Comparison of ENCODE assay signal across 24 cellular contexts in the genomic region with DNA sequence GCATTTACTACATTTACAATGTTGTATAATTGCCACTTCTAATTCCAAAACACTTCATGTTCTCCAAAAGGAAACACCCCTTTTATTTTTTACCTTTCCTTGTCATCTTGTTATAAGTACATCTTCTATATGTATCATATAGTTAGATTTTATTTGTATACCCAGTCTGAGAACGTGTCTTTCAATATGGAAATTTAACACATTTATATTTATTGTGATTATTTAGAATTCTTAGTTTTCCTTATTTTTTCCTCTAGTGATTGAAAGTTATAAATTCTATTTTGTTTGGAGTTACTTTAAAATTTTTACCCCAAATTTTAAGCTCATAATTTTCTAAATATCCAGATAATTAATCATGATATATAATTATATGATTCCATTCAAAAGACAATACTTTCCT. TPM values are rescaled to one million over a fixed set of nuclear protein-coding genes. Genes with fewer than 3 reads are reported as not detected.
"Had no signal": no experiment of that assay in that cellular context is flagged by ENCODE, and none has a peak within 500 bp of the region (broad histone marks: within the 10 kb centered on the region; RNA-seq: fewer than 3 reads in every experiment).

No MANE protein-coding gene starts in this region.

- H3K27ac ChIP-seq: left ventricle myocardium inferior, neural progenitor cell, neutrophil, right atrium auricular region, right lobe of liver, tibial nerve, uterus had no signal

- ATAC-seq: natural killer cell; right lobe of liver; stimulated activated memory B cell treated with anti-CD40 and anti-IgM and Interleukin-4, amounts not matched to agents 10 μg/mL and 1 μg/mL and 100 μg/mL, for 72 hours; stimulated activated naive CD8-positive, alpha-beta T cell treated with anti-CD3 and anti-CD28 coated beads, Interleukin-15, amount 100 ng/mL, for 72 hours had no signal

- H2AFZ ChIP-seq: neural progenitor cell had no signal

- H3K4me1 ChIP-seq: left ventricle myocardium inferior, neural progenitor cell, right atrium auricular region, right lobe of liver, tibial nerve, uterus had no signal

- H3K36me3 ChIP-seq: neural progenitor cell, neutrophil, right atrium auricular region, right lobe of liver, tibial nerve, uterus had no signal

- H3K4me3 ChIP-seq: left ventricle myocardium inferior, lung, neural progenitor cell, right atrium auricular region, right lobe of liver, smooth muscle cell, tibial nerve, uterus had no signal

- H3K9ac ChIP-seq: neural progenitor cell had no signal

- H3K4me2 ChIP-seq: neural progenitor cell, smooth muscle cell had no signal

- DNase-seq: hippocampal formation; left ventricle myocardium inferior; mesendoderm; naive B cell; natural killer cell; nephron progenitor cell; occipital lobe; right lobe of liver; stimulated activated CD4-positive, alpha-beta T cell treated with anti-CD3 and anti-CD28 coated beads, Interleukin-1b, Interleukin-23, amount 100 ng/mL, for 48 hours; stimulated activated CD4-positive, alpha-beta T cell treated with anti-CD3 and anti-CD28 coated beads, Interleukin-2, amount 100 ng/mL, for 48 hours; stimulated activated CD4-positive, alpha-beta T cell treated with anti-CD3 and anti-CD28 coated beads, Interleukin-4, amount 100 ng/mL, for 4 hours; stimulated activated CD8-positive, alpha-beta memory T cell treated with anti-CD3 and anti-CD28 coated beads, Interleukin-4, amount 100 ng/mL, for 48 hours; stimulated activated naive CD4-positive, alpha-beta T cell treated with Interleukin-2 at 50 U/mL for 16 hours; stimulated activated naive CD8-positive, alpha-beta T cell treated with anti-CD3 and anti-CD28 coated beads, Interleukin-15, amount 100 ng/mL, for 72 hours; substantia nigra; uterus had no signal

- H3K9me3 ChIP-seq: neutrophil, right lobe of liver had no signal

- H3K27me3 ChIP-seq: neural progenitor cell, neutrophil, right atrium auricular region, right lobe of liver, tibial nerve, uterus had no signal

RNA-seq across cellular contexts. Expression of gene CMTM8, which starts 15.8 kb away (rescaled TPM):
- total RNA-seq: skeletal muscle tissue had no signal
